In the genomic region with DNA sequence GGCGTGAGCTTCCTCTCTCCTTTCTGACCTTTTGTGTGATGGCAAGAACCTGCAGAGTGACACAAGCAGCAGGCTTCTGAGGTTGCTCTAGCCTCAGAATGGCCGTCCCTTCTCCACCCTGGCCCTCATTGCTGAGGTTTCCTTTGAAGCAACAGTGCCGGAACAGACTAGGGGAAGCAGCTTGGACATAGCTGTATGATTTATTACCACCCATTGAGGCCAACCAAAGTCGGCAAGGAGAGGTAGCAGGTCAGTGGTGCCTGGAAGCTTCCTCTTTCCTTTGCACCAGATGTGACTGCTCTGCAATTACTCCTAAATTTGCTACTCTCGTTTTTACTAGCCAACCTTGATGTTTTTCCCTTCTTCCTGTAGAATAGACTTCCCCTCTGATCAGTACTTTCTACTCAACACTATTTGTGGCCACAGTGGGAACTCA, we compare ENCODE assay signal across 8 cellular contexts. TPM values are rescaled to one million over a fixed set of nuclear protein-coding genes. Genes with fewer than 3 reads are reported as not detected.
DNase-seq lines count a peak whose midpoint lies in the region; ATAC-seq and TF ChIP-seq lines count a peak whose summit lies in the region.

No MANE protein-coding gene starts in this region.

- peak overlapping the region; percentile 24 for H3K4me3 ChIP-seq in GM12864 (ENCODE audit: low read depth, low read length)

- H3K36me3 Mint-ChIP-seq in activated CD8-positive, alpha-beta T cell treated with anti-CD3 and anti-CD28 coated beads for 36 hours (ENCODE audit: low read depth): peaks cover 26% of the 10 kb centered on the region
- H3K36me3 Mint-ChIP-seq in naive B cell: peaks cover 23% of the 10 kb centered on the region in 2 donors

- H3K4me3 Mint-ChIP-seq in activated CD8-positive, alpha-beta T cell treated with anti-CD3 and anti-CD28 coated beads for 36 hours: no peak overlapping the region
- peak overlapping the region; percentile 56 to 94 (median 84) for H3K4me3 Mint-ChIP-seq in naive B cell

- ATAC-seq in HG02798 (IDR thresholded peaks at IDR 0.05; ENCODE audit: poor library complexity, unreplicated experiment) (peak; percentile 46), naive B cell (ENCODE audit: low read depth in 2 of 2) (peak; percentile 84 to 85), GM18867 (IDR thresholded peaks at IDR 0.05; ENCODE audit: unreplicated experiment) (no peak)
- ATAC-seq in activated CD8-positive, alpha-beta T cell treated with anti-CD3 and anti-CD28 coated beads for 36 hours: no peak

- intact Hi-C loops in activated CD8-positive, alpha-beta T cell treated with anti-CD3 and anti-CD28 coated beads for 36 hours (cut with micrococcal nuclease): no loop called here

- H3K27ac Mint-ChIP-seq in activated CD8-positive, alpha-beta T cell treated with anti-CD3 and anti-CD28 coated beads for 36 hours: peak overlapping the region; percentile 18
- H3K27ac Mint-ChIP-seq in naive B cell: peak overlapping the region; percentile 82 to 99 (median 90)

- POLR2A ChIA-PET in activated CD8-positive, alpha-beta T cell treated with anti-CD3 and anti-CD28 coated beads for 36 hours (lab: Charles Lee): interaction anchor here (0.8 to 1.6 kb wide), 5 partner anchors 11 to 27 kb away, joined by 3 to 4 read pairs (median 3); no protein-coding TSS in a partner anchor

- H3K27me3 Mint-ChIP-seq in activated CD8-positive, alpha-beta T cell treated with anti-CD3 and anti-CD28 coated beads for 36 hours: no peaks in the 10 kb centered on the region
- no peaks in the 10 kb centered on the region for H3K27me3 Mint-ChIP-seq in naive B cell

- no peak for TF ChIP-seq CTCF in GM12864 (IDR thresholded peaks at IDR 0.05; ENCODE audit: low read depth, low read length, missing control alignments)
- no peak for TF ChIP-seq CTCF in activated CD8-positive, alpha-beta T cell treated with anti-CD3 and anti-CD28 coated beads for 36 hours (IDR thresholded peaks at IDR 0.05)

- CTCF ChIA-PET in activated CD8-positive, alpha-beta T cell treated with anti-CD3 and anti-CD28 coated beads for 36 hours (lab: Charles Lee): interaction anchor here (0.9 to 1.6 kb wide), 3 partner anchors 25 to 372 kb away, joined by 3 to 5 read pairs (median 3); no protein-coding TSS in a partner anchor

- DNase-seq in GM12864 (ENCODE audit: low read depth) (no peak), naive B cell (peak; percentile 58), AML-193 (lab: John Stamatoyannopoulos, UW) (no peak), NCI-H524 (lab: John Stamatoyannopoulos, UW) (no peak), nucleus accumbens (lab: John Stamatoyannopoulos, UW) (no peak)
- no peak for DNase-seq in activated CD8-positive, alpha-beta T cell treated with anti-CD3 and anti-CD28 coated beads for 36 hours

- no peaks in the 10 kb centered on the region for H3K9me3 Mint-ChIP-seq in activated CD8-positive, alpha-beta T cell treated with anti-CD3 and anti-CD28 coated beads for 36 hours
- H3K9me3 Mint-ChIP-seq in naive B cell: peaks cover 4 to 43% (median 27%) of the 10 kb centered on the region in 7 donors

- H3K4me1 Mint-ChIP-seq in activated CD8-positive, alpha-beta T cell treated with anti-CD3 and anti-CD28 coated beads for 36 hours (ENCODE audit: low read depth): peaks cover 75% of the 10 kb centered on the region
- peaks cover 64 to 91% (median 71%) of the 10 kb centered on the region in 3 donors for H3K4me1 Mint-ChIP-seq in naive B cell

RNA-seq across cellular contexts. Expression of a gene that starts 31.4 kb away (rescaled TPM):
- 10 to 100 TPM; 65.1 to 66.6 TPM for total RNA-seq in activated CD8-positive, alpha-beta T cell treated with anti-CD3 and anti-CD28 coated beads for 36 hours
- polyA plus RNA-seq in naive B cell (ENCODE audit: low read depth in 6 of 6): 10 to 100 TPM; 14.0 to 57.1 (median 46.1) TPM

Comparison
In these comparisons a context has a peak if more than half of its experiments do, and no peak if none do; other contexts are left out.
1. ATAC-seq: peak in HG02798 (single experiment) and naive B cell (2 of 2); none in activated CD8-positive, alpha-beta T cell treated with anti-CD3 and anti-CD28 coated beads for 36 hours (single experiment) and GM18867 (single experiment).